ENCODE assay signal across 21 cellular contexts in the genomic region with DNA sequence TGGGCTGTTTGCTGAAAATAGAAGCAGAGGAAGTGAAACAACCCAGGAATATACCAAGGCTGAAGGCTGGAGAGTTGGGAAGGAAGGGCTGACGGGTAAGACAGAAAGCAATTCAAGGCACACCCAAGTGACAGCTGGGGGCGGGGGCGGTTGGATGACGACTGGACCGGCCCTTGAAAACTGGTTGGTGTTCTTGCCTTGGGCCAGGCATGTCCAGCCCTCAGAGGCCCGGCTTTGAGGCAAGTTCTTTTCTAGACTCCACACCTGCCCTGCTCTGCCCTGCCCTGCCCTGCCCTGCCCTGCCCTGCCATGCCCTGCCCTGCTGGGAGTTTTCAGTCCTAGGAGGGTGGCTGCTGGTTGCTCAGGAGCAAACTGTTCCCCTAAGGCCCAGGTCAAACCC. TPM values are rescaled to one million over a fixed set of nuclear protein-coding genes. Genes with fewer than 3 reads are reported as not detected.
A peak's percentile ranks its signal among the peaks of the same experiment; 100 is the strongest.
DNase-seq lines count a peak whose midpoint lies in the region; ATAC-seq, FAIRE-seq and TF ChIP-seq lines count a peak whose summit lies in the region.
"Had no signal": no experiment of that assay in that cellular context is flagged by ENCODE, and none has a peak within 500 bp of the region (broad histone marks: within the 10 kb centered on the region; RNA-seq: fewer than 3 reads in every experiment).

No MANE protein-coding gene starts in this region.

- TF ChIP-seq CTCF in heart left ventricle (IDR thresholded peaks at IDR 0.05) = no peak
- no peak for TF ChIP-seq CTCF in progenitor cell of endocrine pancreas (IDR thresholded peaks at IDR 0.05; ENCODE audit: unreplicated experiment)

- H3K27me3 Mint-ChIP-seq in progenitor cell of endocrine pancreas = peaks cover 59% of the 10 kb centered on the region
- peaks cover 9% of the 10 kb centered on the region for H3K27me3 Mint-ChIP-seq in activated T-helper 2 cell treated with anti-CD3 and anti-CD28 coated beads, Interferon-gamma antibody, Interleukin-2, Interleukin-4, amounts not matched to agents 10 μg/mL and 5 μg/mL and 100 μg/mL, durations not matched to agents 14 hours and 24 hours and 36 hours (ENCODE audit: low read depth)

- ATAC-seq in heart left ventricle = peak in 3 of 4 donors; percentile 26 to 65 (median 59)
- ATAC-seq in HG03521 (IDR thresholded peaks at IDR 0.05; ENCODE audit: unreplicated experiment) = no peak
- ATAC-seq in HG03095 (IDR thresholded peaks at IDR 0.05; ENCODE audit: unreplicated experiment) = no peak
- ATAC-seq: activated CD8-positive, alpha-beta T cell treated with anti-CD3 and anti-CD28 coated beads for 36 hours had no signal

- H3K4me1 ChIP-seq in heart left ventricle = peaks cover 0 to 24% (median 0%) of the 10 kb centered on the region in 12 donors
- H3K4me1 ChIP-seq: SJSA1, tibial nerve had no signal

- no peak overlapping the region for H3K4me3 ChIP-seq in heart left ventricle
- H3K4me3 ChIP-seq: MG63, SJSA1, tibial nerve had no signal

- no peaks in the 10 kb centered on the region for H3K36me3 ChIP-seq in heart left ventricle
- H3K36me3 ChIP-seq: MG63, SJSA1, tibial nerve had no signal

- H3K9me3 Mint-ChIP-seq in progenitor cell of endocrine pancreas (ENCODE audit: low read depth) = no peaks in the 10 kb centered on the region
- H3K9me3 Mint-ChIP-seq in activated T-helper 2 cell treated with anti-CD3 and anti-CD28 coated beads, Interferon-gamma antibody, Interleukin-2, Interleukin-4, amounts not matched to agents 10 μg/mL and 5 μg/mL and 100 μg/mL, durations not matched to agents 14 hours and 24 hours and 36 hours = no peaks in the 10 kb centered on the region
- H3K9me3 Mint-ChIP-seq: activated CD8-positive, alpha-beta T cell treated with anti-CD3 and anti-CD28 coated beads for 36 hours had no signal

- no peak for FAIRE-seq in GM12891 (lab: Jason Lieb, UNC)
- FAIRE-seq: islet of Langerhans, TTC549 had no signal

- 40 to 53% (median 44%) methylated on average over 6 of the region's 6 CpGs for WGBS in heart left ventricle, 4 donors

- no peak overlapping the region for H3K27ac Mint-ChIP-seq in progenitor cell of endocrine pancreas
- no peak overlapping the region for H3K27ac Mint-ChIP-seq in activated T-helper 2 cell treated with anti-CD3 and anti-CD28 coated beads, Interferon-gamma antibody, Interleukin-2, Interleukin-4, amounts not matched to agents 10 μg/mL and 5 μg/mL and 100 μg/mL, durations not matched to agents 14 hours and 24 hours and 36 hours
- H3K27ac Mint-ChIP-seq: activated CD8-positive, alpha-beta T cell treated with anti-CD3 and anti-CD28 coated beads for 36 hours; naive B cell had no signal

- DNase-seq in GM12891 (ENCODE audit: insufficient read length, low spot score) (no peak), SW480 (ENCODE audit: low spot score) (peak; percentile 31), heart left ventricle (peak in 2 of 5 donors; percentile 30 to 57), progenitor cell of endocrine pancreas (ENCODE audit: low spot score, unreplicated experiment) (peak; percentile 6), SK-N-DZ (ENCODE audit: low spot score) (no peak)
- DNase-seq in activated T-helper 2 cell treated with anti-CD3 and anti-CD28 coated beads, Interferon-gamma antibody, Interleukin-2, Interleukin-4, amounts not matched to agents 10 μg/mL and 5 μg/mL and 100 μg/mL, durations not matched to agents 14 hours and 24 hours and 36 hours (ENCODE audit: low spot score) = no peak
- DNase-seq: activated CD8-positive, alpha-beta T cell treated with anti-CD3 and anti-CD28 coated beads for 36 hours; amniotic stem cell; glutamatergic neuron; MG63; naive B cell; NCI-H2107; stimulated activated CD4-positive, alpha-beta T cell treated with anti-CD3 and anti-CD28 coated beads, Interleukin-2, amount 100 ng/mL, for 48 hours had no signal

- no peak overlapping the region for H3K27ac ChIP-seq in heart left ventricle
- H3K27ac ChIP-seq: SJSA1, tibial nerve had no signal

- intact Hi-C loops in heart left ventricle (cut with DNase I) = no loop called here
- intact Hi-C loops in activated T-helper 2 cell treated with anti-CD3 and anti-CD28 coated beads, Interferon-gamma antibody, Interleukin-2, Interleukin-4, amounts not matched to agents 10 μg/mL and 5 μg/mL and 100 μg/mL, durations not matched to agents 14 hours and 24 hours and 36 hours (cut with micrococcal nuclease) = no loop called here

- no peaks in the 10 kb centered on the region for H3K36me3 Mint-ChIP-seq in progenitor cell of endocrine pancreas (ENCODE audit: insufficient read depth)
- no peaks in the 10 kb centered on the region for H3K36me3 Mint-ChIP-seq in activated T-helper 2 cell treated with anti-CD3 and anti-CD28 coated beads, Interferon-gamma antibody, Interleukin-2, Interleukin-4, amounts not matched to agents 10 μg/mL and 5 μg/mL and 100 μg/mL, durations not matched to agents 14 hours and 24 hours and 36 hours (ENCODE audit: low read depth)

- peaks cover 0 to 11% (median 0%) of the 10 kb centered on the region in 12 donors for H3K9me3 ChIP-seq in heart left ventricle
- H3K9me3 ChIP-seq: MG63, SJSA1 had no signal

- no peaks in the 10 kb centered on the region for H3K4me1 Mint-ChIP-seq in progenitor cell of endocrine pancreas (ENCODE audit: low read depth)
- H3K4me1 Mint-ChIP-seq in activated T-helper 2 cell treated with anti-CD3 and anti-CD28 coated beads, Interferon-gamma antibody, Interleukin-2, Interleukin-4, amounts not matched to agents 10 μg/mL and 5 μg/mL and 100 μg/mL, durations not matched to agents 14 hours and 24 hours and 36 hours (ENCODE audit: low read depth) = no peaks in the 10 kb centered on the region

- TF ChIP-seq POLR2A in GM12891 (IDR thresholded peaks at IDR 0.05; ENCODE audit: low read depth, low read length) (no peak), heart left ventricle (IDR thresholded peaks at IDR 0.05) (no peak)

- no peak overlapping the region for H3K4me3 Mint-ChIP-seq in progenitor cell of endocrine pancreas (ENCODE audit: low read depth)
- no peak overlapping the region for H3K4me3 Mint-ChIP-seq in activated T-helper 2 cell treated with anti-CD3 and anti-CD28 coated beads, Interferon-gamma antibody, Interleukin-2, Interleukin-4, amounts not matched to agents 10 μg/mL and 5 μg/mL and 100 μg/mL, durations not matched to agents 14 hours and 24 hours and 36 hours (ENCODE audit: low read depth)
- H3K4me3 Mint-ChIP-seq: activated CD8-positive, alpha-beta T cell treated with anti-CD3 and anti-CD28 coated beads for 36 hours; naive B cell had no signal

- H3K27me3 ChIP-seq in heart left ventricle = peaks cover 0 to 28% (median 3%) of the 10 kb centered on the region in 9 donors
- H3K27me3 ChIP-seq: MG63 had no signal

TF ChIP-seq in GM12891, 5 proteins besides CTCF, POLR2A, EP300 and RAD21:
- peak; percentile 32; the same call in 1 of the 2 replicates for TF ChIP-seq SPI1 (IDR thresholded peaks at IDR 0.05; ENCODE audit: low read depth, low read length)
- no peak for TF ChIP-seq PAX5 (IDR thresholded peaks at IDR 0.05; ENCODE audit: insufficient read depth, low read length, severe bottlenecking)
- no peak for TF ChIP-seq TAF1 (IDR thresholded peaks at IDR 0.05; ENCODE audit: low read depth, low read length)

RNA-seq across cellular contexts. Expression of a gene that starts 34.2 kb away (rescaled TPM):
- not detected for polyA plus RNA-seq in GM12891 (2012; ENCODE audit: low read depth, missing spikeins)
- total RNA-seq in heart left ventricle (not detected), progenitor cell of endocrine pancreas (not detected in 2 replicates)
- polyA plus RNA-seq in heart left ventricle = not detected
- not detected in 2 replicates for polyA plus RNA-seq in SK-N-DZ (2014; cell fraction: cytosol; rRNA removed)
- polyA plus RNA-seq in SK-N-DZ (2014; cell fraction: nucleus; rRNA removed) = not detected in 2 replicates
- total RNA-seq in activated T-helper 2 cell treated with anti-CD3 and anti-CD28 coated beads, Interferon-gamma antibody, Interleukin-2, Interleukin-4, amounts not matched to agents 10 μg/mL and 5 μg/mL and 100 μg/mL, durations not matched to agents 14 hours and 24 hours and 36 hours = not detected in 2 replicates
- total RNA-seq: activated CD8-positive, alpha-beta T cell treated with anti-CD3 and anti-CD28 coated beads for 36 hours; chondrocyte; HT1080; SJSA1; tibial nerve had no signal

RNA-seq across cellular contexts. Expression of a gene that starts 38.1 kb away (rescaled TPM):
- 16.6 TPM for polyA plus RNA-seq in GM12891 (2012; ENCODE audit: low read depth, missing spikeins)
- total RNA-seq in heart left ventricle (10 to 100 TPM; 18.9 to 33.8 (median 25.8) TPM), progenitor cell of endocrine pancreas (52.3 and 57.7 TPM in 2 replicates)
- polyA plus RNA-seq in heart left ventricle = 10 to 100 TPM; 18.4 to 36.7 TPM
- 30.7 and 34.6 TPM in 2 replicates for polyA plus RNA-seq in SK-N-DZ (2014; cell fraction: cytosol; rRNA removed)
- polyA plus RNA-seq in SK-N-DZ (2014; cell fraction: nucleus; rRNA removed) = 42.5 and 77.0 TPM in 2 replicates
- 30.0 and 34.7 TPM in 2 replicates for total RNA-seq in activated T-helper 2 cell treated with anti-CD3 and anti-CD28 coated beads, Interferon-gamma antibody, Interleukin-2, Interleukin-4, amounts not matched to agents 10 μg/mL and 5 μg/mL and 100 μg/mL, durations not matched to agents 14 hours and 24 hours and 36 hours

Comparison
In these comparisons a context has a peak if more than half of its experiments do, and no peak if none do; other contexts are left out.
1. DNase-seq: peak in SW480 (single experiment) and progenitor cell of endocrine pancreas (single experiment); none in GM12891 (single experiment), SK-N-DZ (single experiment) and activated T-helper 2 cell treated with anti-CD3 and anti-CD28 coated beads, Interferon-gamma antibody, Interleukin-2, Interleukin-4, amounts not matched to agents 10 μg/mL and 5 μg/mL and 100 μg/mL, durations not matched to agents 14 hours and 24 hours and 36 hours (single experiment).
2. ATAC-seq: peak in heart left ventricle (3 of 4); none in HG03521 (single experiment) and HG03095 (single experiment).